8 cellular contexts compared by ENCODE assay signal in genomic region chr16:56860226-56861020, GRCh38. TPM values are rescaled to one million over a fixed set of nuclear protein-coding genes. Genes with fewer than 3 reads are reported as not detected.
A peak's percentile ranks its signal among the peaks of the same experiment; 100 is the strongest.
DNase-seq lines count a peak whose midpoint lies in the region; ATAC-seq and TF ChIP-seq lines count a peak whose summit lies in the region.

No MANE protein-coding gene starts in this region.

- no peaks in the 10 kb centered on the region; a peak in 1 of 5 replicates for H3K9me3 Mint-ChIP-seq in H9

- CTCF ChIA-PET in PC-3 (lab: Charles Lee) = no interaction called here

- TF ChIP-seq CTCF in H9 (conservative IDR thresholded peaks at IDR 0.05) (no peak), PC-3 (conservative IDR thresholded peaks at IDR 0.05; ENCODE audit: low read depth, low read length) (no peak)

- H3K4ac ChIP-seq in H9 (ENCODE audit: low read depth, low read length) = no peak overlapping the region

- POLR2A ChIA-PET in PC-3 (lab: Charles Lee; ENCODE audit: unreplicated experiment) = no interaction called here

- H3K4me1 Mint-ChIP-seq in H9 = peaks cover 14 to 17% of the 10 kb centered on the region in 2 experiments

- H2BK12ac ChIP-seq in H9 (ENCODE audit: insufficient read length, low read depth, low read length) = no peak overlapping the region

- H3K36me3 Mint-ChIP-seq in H9 (ENCODE audit: insufficient read depth in 1 of 3, low read depth in 3 of 3) = no peaks in the 10 kb centered on the region

- H3K27me3 Mint-ChIP-seq in H9 (ENCODE audit: low read depth) = no peaks in the 10 kb centered on the region; the same call in 1 of the 2 replicates

- no peak overlapping the region for H4K91ac ChIP-seq in H9 (ENCODE audit: insufficient read length, low read depth, low read length)

- H3K4me1 ChIP-seq in H9 (ENCODE audit: insufficient read depth, low read length) (no peaks in the 10 kb centered on the region), PC-3 (ENCODE audit: insufficient read depth, low read length) (no peaks in the 10 kb centered on the region)

- no peak overlapping the region for H3K18ac ChIP-seq in H9 (ENCODE audit: insufficient read length, low read depth, low read length)

- H3K79me1 ChIP-seq in H9 (ENCODE audit: insufficient read depth, low read depth, low read length, poor library complexity, severe bottlenecking) = no peaks in the 10 kb centered on the region

- no peak overlapping the region for H2BK15ac ChIP-seq in H9 (ENCODE audit: low read depth, low read length)

- H3K4me2 ChIP-seq in H9 (ENCODE audit: insufficient read depth, insufficient read length, low read length) = no peak overlapping the region
- H3K4me2 ChIP-seq in PC-3 (ENCODE audit: low read length) = no peak overlapping the region

- no peaks in the 10 kb centered on the region for H3F3A ChIP-seq in PC-3 (ENCODE audit: low read length, unreplicated experiment)

- no peak overlapping the region for H2AK5ac ChIP-seq in H9 (ENCODE audit: insufficient read length, low read length)

- no CpG with 5 or more reads among the region's 9 CpGs for WGBS in H9 (ENCODE audit: extremely low coverage, insufficient read length, low lambda C conversion rate)

- H3K4me3 ChIP-seq in PC-3 (ENCODE audit: low read length) = no peak overlapping the region

- no peak overlapping the region for H4K8ac ChIP-seq in H9 (replicated peaks; ENCODE audit: insufficient read length, low read depth, low read length)

- H3K9ac ChIP-seq in H9 (ENCODE audit: extremely low read depth, insufficient read length, low read length) (no peak overlapping the region), PC-3 (ENCODE audit: low read length) (no peak overlapping the region)

- no peaks in the 10 kb centered on the region for H3K23me2 ChIP-seq in H9 (ENCODE audit: insufficient read length, low read depth, low read length, poor library complexity, severe bottlenecking)

- H3K4me3 Mint-ChIP-seq in H9 = no peak overlapping the region

- H3K27ac ChIP-seq in H9 (ENCODE audit: insufficient read length, low read depth, low read length) (no peak overlapping the region), PC-3 (ENCODE audit: low read length) (no peak overlapping the region)

- no peak overlapping the region for H2BK5ac ChIP-seq in H9 (ENCODE audit: insufficient read length, low read length)

- no peak overlapping the region; a peak in 2 of 7 replicates for H3K27ac Mint-ChIP-seq in H9

- H2BK20ac ChIP-seq in H9 (ENCODE audit: low read depth, low read length, poor library complexity, severe bottlenecking) = no peak overlapping the region

- BruUV-seq in PC-3 (replicated peaks; lab: Mats Ljungman, UMichigan) = no TSS peak

- H3K9me2 ChIP-seq in PC-3 (replicated peaks; ENCODE audit: low read length) = no peaks in the 10 kb centered on the region

- H3K79me2 ChIP-seq in H9 (ENCODE audit: insufficient read depth, low read length) = no peaks in the 10 kb centered on the region
- no peaks in the 10 kb centered on the region for H3K79me2 ChIP-seq in PC-3 (ENCODE audit: low read length)

- no peak overlapping the region for H3T11ph ChIP-seq in H9 (ENCODE audit: low read length)

- intact Hi-C loops in PC-3 (cut with micrococcal nuclease) = no loop called here

- DNase-seq in activated effector memory CD4-positive, alpha-beta T cell treated with Interleukin-2 at 50 U/mL for 16 hours = peak; percentile 54
- no peak for DNase-seq in activated effector memory CD4-positive, alpha-beta T cell treated with anti-CD3 and anti-CD28 coated beads, Interleukin-2, amount 50 U/mL, for 16 hours
- DNase-seq in activated naive CD4-positive, alpha-beta T cell treated with anti-CD3 and anti-CD28 coated beads, Interleukin-2, amount 50 U/mL, for 16 hours = peak; percentile 46
- DNase-seq in stimulated activated CD8-positive, alpha-beta memory T cell treated with anti-CD3 and anti-CD28 coated beads, Interleukin-4, amount 100 ng/mL, for 48 hours = peak; percentile 57
- DNase-seq in H9 (no peak), NCI-H146 treated with DMSO at 0.1 percent for 48 hours (lab: John Stamatoyannopoulos, UW; ENCODE audit: unreplicated experiment) (no peak), PC-3 (no peak)

- H3K14ac ChIP-seq in H9 (ENCODE audit: insufficient read depth, low read length) = no peak overlapping the region

- H3K9me3 ChIP-seq in H9 (ENCODE audit: control insufficient read depth, low read depth, low read length) (no peaks in the 10 kb centered on the region), PC-3 (ENCODE audit: low read length) (no peaks in the 10 kb centered on the region)

- no peaks in the 10 kb centered on the region for H3K36me3 ChIP-seq in PC-3 (ENCODE audit: low read depth, low read length)

- H4K5ac ChIP-seq in H9 (ENCODE audit: insufficient read length, low read depth, low read length) = no peak overlapping the region

- no peak overlapping the region for H2BK120ac ChIP-seq in H9 (ENCODE audit: low read depth, low read length, poor library complexity, severe bottlenecking)

- H3K27me3 ChIP-seq in H9 (ENCODE audit: insufficient read depth, low read length) (no peaks in the 10 kb centered on the region), PC-3 (ENCODE audit: low read length) (no peaks in the 10 kb centered on the region)

- H2AFZ ChIP-seq in H9 (ENCODE audit: low read length) (no peak overlapping the region), PC-3 (ENCODE audit: low read length) (no peak overlapping the region)

- H3K23ac ChIP-seq in H9 (ENCODE audit: insufficient read length, low read depth, low read length) = no peak overlapping the region

- H3K56ac ChIP-seq in H9 (ENCODE audit: insufficient read length, low read depth, low read length) = no peak overlapping the region

- H4K20me1 ChIP-seq in H9 (ENCODE audit: control insufficient read depth, insufficient read depth, insufficient read length) (no peaks in the 10 kb centered on the region), PC-3 (ENCODE audit: low read length) (no peaks in the 10 kb centered on the region)

- peak; percentile 86 for ATAC-seq in HG03565 (IDR thresholded peaks at IDR 0.05; ENCODE audit: unreplicated experiment)
- ATAC-seq in PC-3 = no peak

RNA-seq across cellular contexts. Expression of gene SLC12A3, which starts 4.6 kb away (rescaled TPM):
- total RNA-seq in H9 (2021) (not detected in 2 replicates), PC-3 (2014; rRNA removed) (not detected in 2 replicates)

Comparison
In these comparisons a context has a peak if more than half of its experiments do, and no peak if none do; other contexts are left out.
1. DNase-seq: peak in activated effector memory CD4-positive, alpha-beta T cell treated with Interleukin-2 at 50 U/mL for 16 hours (single experiment), activated naive CD4-positive, alpha-beta T cell treated with anti-CD3 and anti-CD28 coated beads, Interleukin-2, amount 50 U/mL, for 16 hours (single experiment) and stimulated activated CD8-positive, alpha-beta memory T cell treated with anti-CD3 and anti-CD28 coated beads, Interleukin-4, amount 100 ng/mL, for 48 hours (single experiment); none in activated effector memory CD4-positive, alpha-beta T cell treated with anti-CD3 and anti-CD28 coated beads, Interleukin-2, amount 50 U/mL, for 16 hours (single experiment), H9 (single experiment), NCI-H146 treated with DMSO at 0.1 percent for 48 hours (single experiment) and PC-3 (single experiment).